ENCODE assay signal across 18 cellular contexts in genomic region chr19:1159864-1160595, GRCh38. TPM values are rescaled to one million over a fixed set of nuclear protein-coding genes. Genes with fewer than 3 reads are reported as not detected.
DNase-seq lines count a peak whose midpoint lies in the region; ATAC-seq and TF ChIP-seq lines count a peak whose summit lies in the region.
"Had no signal": no experiment of that assay in that cellular context is flagged by ENCODE, and none has a peak within 500 bp of the region (broad histone marks: within the 10 kb centered on the region; RNA-seq: fewer than 3 reads in every experiment).

No MANE protein-coding gene starts in this region.

- ATAC-seq in gastroesophageal sphincter: no peak
- no peak for ATAC-seq in GM19455 (IDR thresholded peaks at IDR 0.05; ENCODE audit: unreplicated experiment)
- ATAC-seq: SK-N-SH treated with all-trans-retinoic acid at 6 μM for 48 hours had no signal

- no peak overlapping the region for H3K14ac ChIP-seq in trophoblast cell (ENCODE audit: low read length)

- H4K12ac ChIP-seq in trophoblast cell (ENCODE audit: low read depth, low read length): no peak overlapping the region

- H3K36me3 ChIP-seq in BLaER1 treated with 17β-estradiol and CSF1 and Interleukin-3, amounts not matched to agents 10 nM and 100 nM: peaks cover 0 to 40% (median 18%) of the 10 kb centered on the region in 11 experiments; a peak in 15 of 22 replicates
- H3K36me3 ChIP-seq in trophoblast cell (ENCODE audit: control insufficient read depth in 1 of 2, insufficient read depth in 2 of 2, low read length in 2 of 2): peaks cover 4 to 6% of the 10 kb centered on the region in 2 experiments
- H3K36me3 ChIP-seq in gastroesophageal sphincter: peaks cover 0 to 28% of the 10 kb centered on the region in 2 donors

- DNase-seq in RWPE1 (ENCODE audit: low spot score): no peak
- no peak for DNase-seq in trophoblast cell
- DNase-seq in GM03348 (ENCODE audit: low spot score): no peak
- DNase-seq in H4 (ENCODE audit: low spot score): no peak
- DNase-seq: DMS79, KG1, NCI-H1092, NCI-H1436 treated with DMSO at 0.1 percent for 48 hours, NCI-H1930, NCI-H2227 treated with DMSO at 0.1 percent for 48 hours, NCI-H510A treated with DMSO at 0.1 percent for 48 hours, NCI-H748 treated with DMSO at 0.1 percent for 48 hours, PC-9 had no signal

- intact Hi-C loops in dendritic cell treated with granulocyte-macrophage colony-stimulating factor and Interleukin-4, amounts not matched to agents 40 ng/mL and 50 ng/mL, for 4 days (cut with micrococcal nuclease): no loop called here

- H3K27ac Mint-ChIP-seq in dendritic cell treated with granulocyte-macrophage colony-stimulating factor and Interleukin-4, amounts not matched to agents 40 ng/mL and 50 ng/mL, for 4 days: peak overlapping the region; percentile 32

- peaks cover 45 to 71% (median 60%) of the 10 kb centered on the region in 10 experiments for H3K4me1 ChIP-seq in BLaER1 treated with 17β-estradiol and CSF1 and Interleukin-3, amounts not matched to agents 10 nM and 100 nM
- H3K4me1 ChIP-seq in trophoblast cell (ENCODE audit: control insufficient read depth in 1 of 2, insufficient read depth in 2 of 2, low read length in 2 of 2): peaks cover 16 to 28% of the 10 kb centered on the region in 2 experiments
- peaks cover 0 to 50% (median 13%) of the 10 kb centered on the region in 3 donors for H3K4me1 ChIP-seq in gastroesophageal sphincter

- H2BK5ac ChIP-seq in trophoblast cell (ENCODE audit: low read depth, low read length, poor library complexity): no peak overlapping the region

- H3K18ac ChIP-seq in trophoblast cell (ENCODE audit: low read length): peak overlapping the region; percentile 41

- peaks cover 2% of the 10 kb centered on the region for H3K79me2 ChIP-seq in trophoblast cell (ENCODE audit: control insufficient read depth, insufficient read depth, low read length, poor library complexity)

- peak overlapping the region; percentile 26 for H3K4ac ChIP-seq in trophoblast cell (ENCODE audit: low read depth, low read length)

- H3K36me3 Mint-ChIP-seq in dendritic cell treated with granulocyte-macrophage colony-stimulating factor and Interleukin-4, amounts not matched to agents 40 ng/mL and 50 ng/mL, for 4 days (ENCODE audit: low read depth): peaks cover 53% of the 10 kb centered on the region

- H3K79me1 ChIP-seq in trophoblast cell (ENCODE audit: low read length): no peaks in the 10 kb centered on the region

- H2BK12ac ChIP-seq in trophoblast cell (ENCODE audit: low read length): no peak overlapping the region

- no peaks in the 10 kb centered on the region for H3K27me3 ChIP-seq in BLaER1 treated with 17β-estradiol and CSF1 and Interleukin-3, amounts not matched to agents 10 nM and 100 nM
- H3K27me3 ChIP-seq in trophoblast cell (ENCODE audit: insufficient read depth, low read length) (no peaks in the 10 kb centered on the region), gastroesophageal sphincter (no peaks in the 10 kb centered on the region)

- TF ChIP-seq EP300 in gastroesophageal sphincter (IDR thresholded peaks at IDR 0.05): no peak

- H3K4me2 ChIP-seq in BLaER1 treated with 17β-estradiol and CSF1 and Interleukin-3, amounts not matched to agents 10 nM and 100 nM: peak overlapping the region in 10 of 11 experiments; percentile 1 to 75 (median 53); a peak in 16 of 22 replicates
- H3K4me2 ChIP-seq in trophoblast cell (ENCODE audit: low read length): no peak overlapping the region
- H3K4me2 ChIP-seq: PC-9 had no signal

- H3K4me3 Mint-ChIP-seq in dendritic cell treated with granulocyte-macrophage colony-stimulating factor and Interleukin-4, amounts not matched to agents 40 ng/mL and 50 ng/mL, for 4 days: no peak overlapping the region

- peaks cover 71% of the 10 kb centered on the region for H3K4me1 Mint-ChIP-seq in dendritic cell treated with granulocyte-macrophage colony-stimulating factor and Interleukin-4, amounts not matched to agents 40 ng/mL and 50 ng/mL, for 4 days (ENCODE audit: low read depth)

- H4K20me1 ChIP-seq in BLaER1 treated with 17β-estradiol and CSF1 and Interleukin-3, amounts not matched to agents 10 nM and 100 nM: peaks cover 78 to 92% (median 81%) of the 10 kb centered on the region in 11 experiments

- no peaks in the 10 kb centered on the region for H3K27me3 Mint-ChIP-seq in dendritic cell treated with granulocyte-macrophage colony-stimulating factor and Interleukin-4, amounts not matched to agents 40 ng/mL and 50 ng/mL, for 4 days

- CTCF ChIA-PET in RWPE1 (lab: Yijun Ruan, JAX): interaction anchor here (1.5 kb wide), 1 partner anchor 29 kb away, joined by 5 read pairs; no protein-coding TSS in a partner anchor

- H2AK5ac ChIP-seq in trophoblast cell (ENCODE audit: low read length): no peak overlapping the region

- H3K9ac ChIP-seq in BLaER1 treated with 17β-estradiol and CSF1 and Interleukin-3, amounts not matched to agents 10 nM and 100 nM: peak overlapping the region in 5 of 11 experiments; percentile 8 to 24 (median 18); a peak in 3 of 22 replicates
- H3K9ac ChIP-seq in trophoblast cell (ENCODE audit: low read length): no peak overlapping the region

- H3K23ac ChIP-seq in trophoblast cell (ENCODE audit: low read length): no peak overlapping the region

- no peak for TF ChIP-seq POLR2A in gastroesophageal sphincter (IDR thresholded peaks at IDR 0.05)

- H3K27ac ChIP-seq in BLaER1 treated with 17β-estradiol and CSF1 and Interleukin-3, amounts not matched to agents 10 nM and 100 nM: peak overlapping the region in 1 of 11 experiments; percentile 15; a peak in 1 of 22 replicates
- H3K27ac ChIP-seq in RWPE1 (peak overlapping the region; percentile 62), trophoblast cell (ENCODE audit: low read depth, low read length) (no peak overlapping the region), gastroesophageal sphincter (no peak overlapping the region)
- H3K27ac ChIP-seq: PC-9 had no signal

- H4K8ac ChIP-seq in trophoblast cell (ENCODE audit: low read depth, low read length): no peak overlapping the region

- no peak overlapping the region for H4K91ac ChIP-seq in trophoblast cell (ENCODE audit: low read depth, low read length)

- no peaks in the 10 kb centered on the region for H3K9me3 ChIP-seq in BLaER1 treated with 17β-estradiol and CSF1 and Interleukin-3, amounts not matched to agents 10 nM and 100 nM (replicated peaks in 1 of 11)
- H3K9me3 ChIP-seq in trophoblast cell (ENCODE audit: insufficient read depth, low read depth, low read length) (peaks cover 1% of the 10 kb centered on the region), gastroesophageal sphincter (no peaks in the 10 kb centered on the region)

- no peak overlapping the region for H3K4me3 ChIP-seq in BLaER1 treated with 17β-estradiol and CSF1 and Interleukin-3, amounts not matched to agents 10 nM and 100 nM
- H3K4me3 ChIP-seq in trophoblast cell (ENCODE audit: low read depth, low read length) (no peak overlapping the region), gastroesophageal sphincter (no peak overlapping the region)
- H3K4me3 ChIP-seq: PC-9 had no signal

- H2AFZ ChIP-seq in trophoblast cell (ENCODE audit: insufficient read depth, low read length, poor library complexity): no peak overlapping the region
- H2AFZ ChIP-seq: PC-9 had no signal

- no CpG with 5 or more reads among the region's 31 CpGs for WGBS in trophoblast cell (ENCODE audit: extremely low coverage, insufficient coverage, insufficient read length)
- 100% methylated on average over 5 of the region's 31 CpGs; no CpG with 5 or more reads in 1 of the 2 donors for WGBS in gastroesophageal sphincter (ENCODE audit: low coverage in 1 of 2), 2 donors

- no peaks in the 10 kb centered on the region for H3K9me3 Mint-ChIP-seq in dendritic cell treated with granulocyte-macrophage colony-stimulating factor and Interleukin-4, amounts not matched to agents 40 ng/mL and 50 ng/mL, for 4 days

- POLR2A ChIA-PET in RWPE1 (lab: Yijun Ruan, JAX; ENCODE audit: low non-redundant PET): interaction anchor here (0.6 kb wide), 1 partner anchor 181 kb away, joined by 6 read pairs; no protein-coding TSS in a partner anchor

- TF ChIP-seq CTCF in RWPE1 (conservative IDR thresholded peaks at IDR 0.05; ENCODE audit: low read depth): no peak
- TF ChIP-seq CTCF in gastroesophageal sphincter (IDR thresholded peaks at IDR 0.05): no peak

- H2BK120ac ChIP-seq in trophoblast cell (ENCODE audit: insufficient read depth, low read length, poor library complexity): no peak overlapping the region

RNA-seq across cellular contexts. Expression of gene SBNO2, which starts 14.0 kb away (rescaled TPM):
- 21.2 and 22.5 TPM in 2 replicates for polyA plus RNA-seq in trophoblast cell (2013)
- 10 to 100 TPM; 14.9 to 67.2 (median 20.9) TPM for total RNA-seq in gastroesophageal sphincter
- 8.6 and 14.8 TPM in 2 replicates for total RNA-seq in H4 (2014; rRNA removed; shearing (Covaris generic))

RNA-seq across cellular contexts. Expression of gene STK11, which starts 45.5 kb away (rescaled TPM):
- 32.9 and 33.1 TPM in 2 replicates for polyA plus RNA-seq in trophoblast cell (2013)
- 10 to 100 TPM; 56.8 to 80.7 (median 60.9) TPM for total RNA-seq in gastroesophageal sphincter
- total RNA-seq in H4 (2014; rRNA removed; shearing (Covaris generic)): 17.4 and 28.7 TPM in 2 replicates

RNA-seq across cellular contexts. Expression of gene GPX4, which starts 56.2 kb away (rescaled TPM):
- polyA plus RNA-seq in trophoblast cell (2013): 795 and 804 TPM in 2 replicates
- total RNA-seq in gastroesophageal sphincter: 100 to 1,000 TPM; 311 to 452 (median 349) TPM
- 470 and 493 TPM in 2 replicates for total RNA-seq in H4 (2014; rRNA removed; shearing (Covaris generic))
